Comparison of ENCODE assay signal across 23 cellular contexts in the genomic region with DNA sequence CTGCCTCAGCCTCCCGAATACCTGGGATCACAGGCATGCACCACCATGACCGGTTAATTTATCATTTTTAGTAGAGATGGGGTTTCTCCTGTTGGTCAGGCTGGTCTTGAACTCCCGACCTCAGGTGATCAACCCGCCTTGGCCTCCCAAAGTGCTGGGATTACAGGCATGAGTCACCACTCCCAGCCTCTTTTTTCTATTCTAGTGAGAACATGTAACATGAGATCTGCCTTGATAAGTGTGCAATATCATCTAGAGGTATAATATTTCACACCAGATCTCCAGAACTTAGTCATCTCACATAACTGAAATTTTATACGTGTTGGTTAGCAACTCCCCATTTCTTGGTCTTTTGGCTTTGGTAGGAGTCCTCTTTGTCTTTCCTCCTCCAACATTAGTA.
"Had no signal": no experiment of that assay in that cellular context is flagged by ENCODE, and none has a peak within 500 bp of the region (broad histone marks: within the 10 kb centered on the region; RNA-seq: fewer than 3 reads in every experiment).

No MANE protein-coding gene starts in this region.

- H3K36me3 ChIP-seq: gastrocnemius medialis, left lung, sigmoid colon, thyroid gland had no signal

- H3K4me1 Mint-ChIP-seq: activated CD4-positive, alpha-beta T cell treated with anti-CD3 and anti-CD28 coated beads, Interleukin-2, amount 10 ng/mL, durations not matched to agents 24 days and 14 days; activated naive CD8-positive, alpha-beta T cell treated with anti-CD3 and anti-CD28 coated beads for 36 hours; activated T-helper 17 cell treated with anti-CD3 and anti-CD28 coated beads, Interleukin-2, amount 50 U/mL, for 72 hours; central memory CD8-positive, alpha-beta T cell had no signal

- H3K4me1 ChIP-seq: gastrocnemius medialis, left lung, sigmoid colon, thyroid gland had no signal

- H3K36me3 Mint-ChIP-seq: activated naive CD8-positive, alpha-beta T cell treated with anti-CD3 and anti-CD28 coated beads for 36 hours; brain had no signal

- DNase-seq: activated CD4-positive, alpha-beta T cell treated with anti-CD3 and anti-CD28 coated beads, Interleukin-2, amount 10 ng/mL, durations not matched to agents 24 days and 14 days; activated CD4-positive, CD25-positive, alpha-beta regulatory T cell; activated CD8-positive, alpha-beta T cell treated with anti-CD3 and anti-CD28 coated beads for 36 hours; activated naive CD4-positive, alpha-beta T cell; activated naive CD8-positive, alpha-beta T cell treated with anti-CD3 and anti-CD28 coated beads for 36 hours; activated T-cell treated with anti-CD3 and anti-CD28 coated beads, Interleukin-2, amount 50 U/mL, for 1 hour; effector CD8-positive, alpha-beta T cell; gastrocnemius medialis; head of caudate nucleus; left lung; mammary epithelial cell; midbrain; occipital lobe; posterior cingulate gyrus; sigmoid colon; stimulated activated CD4-positive, alpha-beta T cell treated with anti-CD3 and anti-CD28 coated beads, Interleukin-4, amount 100 ng/mL, for 4 hours; stimulated activated naive CD4-positive, alpha-beta T cell; thyroid gland had no signal

- H3K4me3 ChIP-seq: gastrocnemius medialis, left lung, sigmoid colon, thyroid gland had no signal

- H3K27ac Mint-ChIP-seq: activated CD4-positive, alpha-beta T cell treated with anti-CD3 and anti-CD28 coated beads, Interleukin-2, amount 10 ng/mL, durations not matched to agents 24 days and 14 days; activated CD8-positive, alpha-beta T cell treated with anti-CD3 and anti-CD28 coated beads for 36 hours; activated naive CD8-positive, alpha-beta T cell treated with anti-CD3 and anti-CD28 coated beads for 36 hours; activated T-helper 17 cell treated with anti-CD3 and anti-CD28 coated beads, Interleukin-2, amount 50 U/mL, for 72 hours; brain had no signal

- H3K27ac ChIP-seq: gastrocnemius medialis, left lung, sigmoid colon, thyroid gland had no signal

- ATAC-seq: activated CD8-positive, alpha-beta T cell treated with anti-CD3 and anti-CD28 coated beads for 36 hours; activated T-helper 17 cell treated with anti-CD3 and anti-CD28 coated beads, Interleukin-2, amount 50 U/mL, for 72 hours; esophagus mucosa; gastrocnemius medialis; left lung had no signal

- H3K4me3 Mint-ChIP-seq: activated CD4-positive, alpha-beta T cell treated with anti-CD3 and anti-CD28 coated beads, Interleukin-2, amount 10 ng/mL, durations not matched to agents 24 days and 14 days; activated CD8-positive, alpha-beta T cell treated with anti-CD3 and anti-CD28 coated beads for 36 hours; activated naive CD8-positive, alpha-beta T cell treated with anti-CD3 and anti-CD28 coated beads for 36 hours; activated T-helper 17 cell treated with anti-CD3 and anti-CD28 coated beads, Interleukin-2, amount 50 U/mL, for 72 hours; brain; central memory CD8-positive, alpha-beta T cell; nephron had no signal

- H3K27me3 ChIP-seq: gastrocnemius medialis, left lung, sigmoid colon, thyroid gland had no signal

- H3K9me3 Mint-ChIP-seq: activated naive CD8-positive, alpha-beta T cell treated with anti-CD3 and anti-CD28 coated beads for 36 hours; brain; nephron had no signal

- H3K9me3 ChIP-seq: gastrocnemius medialis, left lung, sigmoid colon, thyroid gland had no signal
